9 cellular contexts compared by ENCODE assay signal in the genomic region with DNA sequence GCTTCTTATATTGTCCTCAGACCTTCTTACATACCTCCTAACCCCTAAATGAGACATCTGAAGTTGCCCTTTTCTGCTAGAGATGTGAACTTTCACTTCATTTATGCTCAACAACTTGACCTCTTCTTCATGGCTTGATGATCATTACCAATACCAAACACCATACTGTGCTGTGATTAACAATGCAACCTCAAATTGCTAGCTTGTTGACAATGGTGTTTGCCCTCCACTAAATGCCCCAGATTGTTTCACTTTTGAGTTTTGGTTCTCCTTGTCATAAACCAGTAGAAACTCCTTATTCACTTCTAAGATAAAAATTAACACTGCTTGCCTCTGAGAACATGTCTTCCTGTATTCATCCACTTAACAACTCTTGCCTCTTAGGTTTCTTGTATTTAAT. TPM values are rescaled to one million over a fixed set of nuclear protein-coding genes. Genes with fewer than 3 reads are reported as not detected.
A peak's percentile ranks its signal among the peaks of the same experiment; 100 is the strongest.
DNase-seq lines count a peak whose midpoint lies in the region; ATAC-seq, FAIRE-seq and TF ChIP-seq lines count a peak whose summit lies in the region.
"Had no signal": no experiment of that assay in that cellular context is flagged by ENCODE, and none has a peak within 500 bp of the region (broad histone marks: within the 10 kb centered on the region; RNA-seq: fewer than 3 reads in every experiment).

No MANE protein-coding gene starts in this region.

- intact Hi-C loops in natural killer cell (cut with micrococcal nuclease), result loop anchor here (1.0 kb wide), 1 partner anchor 96 kb away; no protein-coding TSS in a partner anchor

- H3K27ac Mint-ChIP-seq in natural killer cell, result peak overlapping the region in 1 of 2 donors; percentile 94

- FAIRE-seq in urothelium cell line (lab: Jason Lieb, UNC), result no peak

- H3K27ac ChIP-seq in smooth muscle cell (ENCODE audit: low read depth), result no peak overlapping the region
- H3K27ac ChIP-seq: right lobe of liver had no signal

- H4K20me1 ChIP-seq in smooth muscle cell (ENCODE audit: low read depth), result peaks cover 97% of the 10 kb centered on the region

- H3K9me3 Mint-ChIP-seq in natural killer cell, result no peaks in the 10 kb centered on the region

- H3K4me2 ChIP-seq in smooth muscle cell, result no peak overlapping the region

- no peak overlapping the region for H3K4me3 ChIP-seq in smooth muscle cell
- H3K4me3 ChIP-seq: right lobe of liver had no signal

- ATAC-seq in GM18868 (IDR thresholded peaks at IDR 0.05; ENCODE audit: unreplicated experiment), result peak; percentile 66
- ATAC-seq in GM21723 (IDR thresholded peaks at IDR 0.05; ENCODE audit: unreplicated experiment), result peak; percentile 57
- ATAC-seq in HG03460 (IDR thresholded peaks at IDR 0.05; ENCODE audit: unreplicated experiment), result peak; percentile 73
- peak; percentile 39 to 61 (median 56) for ATAC-seq in natural killer cell
- ATAC-seq: right lobe of liver had no signal

- H3K4me3 Mint-ChIP-seq in natural killer cell, result peak overlapping the region; percentile 94

- no peaks in the 10 kb centered on the region for H3K9me3 ChIP-seq in smooth muscle cell (replicated peaks; ENCODE audit: low read depth)
- H3K9me3 ChIP-seq: right lobe of liver had no signal

- TF ChIP-seq CTCF in natural killer cell (IDR thresholded peaks at IDR 0.05) (no peak), smooth muscle cell (IDR thresholded peaks at IDR 0.05; ENCODE audit: borderline replicate concordance, insufficient read depth, poor library complexity, severe bottlenecking) (no peak)

- H3K27me3 Mint-ChIP-seq in natural killer cell (ENCODE audit: low read depth in 2 of 2), result no peaks in the 10 kb centered on the region

- peaks cover 11% of the 10 kb centered on the region for H3K4me1 ChIP-seq in smooth muscle cell (ENCODE audit: low read depth)

- DNase-seq in natural killer cell (no peak), smooth muscle cell (lab: John Stamatoyannopoulos, UW; ENCODE audit: unreplicated experiment) (no peak), NCI-H2107 treated with DMSO at 0.1 percent for 48 hours (lab: John Stamatoyannopoulos, UW; ENCODE audit: unreplicated experiment) (no peak), urothelium cell line (ENCODE audit: low spot score) (no peak)
- DNase-seq: cortex of kidney, right lobe of liver had no signal

- H3K4me1 Mint-ChIP-seq in natural killer cell, result peaks cover 60 to 73% of the 10 kb centered on the region in 2 donors

- H3K79me2 ChIP-seq in smooth muscle cell (ENCODE audit: low read depth), result peaks cover 96% of the 10 kb centered on the region

- H3K36me3 ChIP-seq in smooth muscle cell (ENCODE audit: low read depth), result no peaks in the 10 kb centered on the region
- H3K36me3 ChIP-seq: right lobe of liver had no signal

- H2AFZ ChIP-seq in smooth muscle cell (ENCODE audit: low read depth), result no peak overlapping the region

- H3K36me3 Mint-ChIP-seq in natural killer cell, result no peaks in the 10 kb centered on the region

- H3K27me3 ChIP-seq in smooth muscle cell (ENCODE audit: low read depth), result no peaks in the 10 kb centered on the region
- H3K27me3 ChIP-seq: right lobe of liver had no signal

- no peaks in the 10 kb centered on the region for H3F3A ChIP-seq in smooth muscle cell (ENCODE audit: low read depth)

- H3K9ac ChIP-seq in smooth muscle cell (ENCODE audit: low read depth), result no peak overlapping the region

RNA-seq across cellular contexts. Expression of a gene that starts 5.6 kb away (rescaled TPM):
- 100 to 1,000 TPM; 507 to 626 (median 526) TPM for total RNA-seq in natural killer cell
- total RNA-seq in smooth muscle cell, result 101 and 110 TPM in 2 replicates
- polyA plus RNA-seq in smooth muscle cell, result 44.9 and 52.4 TPM in 2 replicates
